25 cellular contexts compared by ENCODE assay signal in the genomic region with DNA sequence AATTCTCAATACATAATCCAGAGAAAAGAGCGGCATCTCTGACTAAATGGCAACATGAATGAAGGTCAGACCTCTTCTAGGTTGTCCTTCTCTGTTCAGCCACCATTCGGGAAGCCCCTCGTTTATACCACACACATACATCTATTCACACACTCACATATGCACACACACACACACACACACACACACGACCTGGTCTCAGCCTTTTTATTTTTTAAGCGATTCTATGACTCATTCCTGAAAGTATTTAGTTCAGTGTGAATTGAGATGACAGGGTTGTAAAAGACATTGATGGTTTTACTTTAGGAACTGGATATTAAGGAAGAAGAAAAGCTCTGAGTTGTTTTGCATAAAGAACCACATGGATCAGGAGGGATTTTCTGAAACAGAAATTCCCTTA.
DNase-seq lines count a peak whose midpoint lies in the region; ATAC-seq, FAIRE-seq and TF ChIP-seq lines count a peak whose summit lies in the region.
"Had no signal": no experiment of that assay in that cellular context is flagged by ENCODE, and none has a peak within 500 bp of the region (broad histone marks: within the 10 kb centered on the region; RNA-seq: fewer than 3 reads in every experiment).

No MANE protein-coding gene starts in this region.

- H3K4me2 ChIP-seq in PC-3 (ENCODE audit: low read length) (0 out of 2 replicates have a peak overlapping the region, but pooled peaks have one; percentile 4), fibroblast of lung (ENCODE audit: extremely low read depth, insufficient read depth, low read length) (no peak overlapping the region)

- H3K79me2 ChIP-seq in PC-3 (ENCODE audit: low read length) (no peaks in the 10 kb centered on the region), fibroblast of lung (ENCODE audit: control insufficient read depth, insufficient read depth, low read length) (no peaks in the 10 kb centered on the region)

- no TSS peak for BruUV-seq in PC-3 (replicated peaks; lab: Mats Ljungman, UMichigan)

- H2AFZ ChIP-seq in PC-3 (ENCODE audit: low read length) (no peak overlapping the region), fibroblast of lung (ENCODE audit: low read length) (no peak overlapping the region)

- H3F3A ChIP-seq in PC-3 (ENCODE audit: low read length, unreplicated experiment) = no peaks in the 10 kb centered on the region

- POLR2A ChIA-PET in PC-3 (lab: Charles Lee; ENCODE audit: unreplicated experiment) = interaction anchor here (0.6 to 0.7 kb wide), 3 partner anchors 83 to 1164 kb away, joined by 3 to 4 read pairs (median 4); no protein-coding TSS in a partner anchor

- intact Hi-C loops in PC-3 (cut with micrococcal nuclease) = no loop called here

- H3K9me2 ChIP-seq in PC-3 (replicated peaks; ENCODE audit: low read length) = 0 out of 2 replicates have a peak, but pooled peaks cover 3% of the 10 kb centered on the region

- H3K27me3 ChIP-seq in PC-3 (ENCODE audit: low read length) (no peaks in the 10 kb centered on the region), fibroblast of lung (ENCODE audit: control insufficient read depth, insufficient read depth, low read length) (no peaks in the 10 kb centered on the region)
- H3K27me3 ChIP-seq: uterus had no signal

- H3K9ac ChIP-seq in PC-3 (ENCODE audit: low read length) (no peak overlapping the region), fibroblast of lung (ENCODE audit: insufficient read depth, low read length) (no peak overlapping the region)

- no peaks in the 10 kb centered on the region for H3K36me3 ChIP-seq in PC-3 (ENCODE audit: low read depth, low read length)
- no peaks in the 10 kb centered on the region for H3K36me3 ChIP-seq in fibroblast of lung (ENCODE audit: control insufficient read depth, insufficient read depth, low read length)
- H3K36me3 ChIP-seq: uterus had no signal

- H3K27ac ChIP-seq in PC-3 (ENCODE audit: low read length) = no peak overlapping the region
- no peak overlapping the region for H3K27ac ChIP-seq in fibroblast of lung (ENCODE audit: insufficient read depth, low read length)
- H3K27ac ChIP-seq: uterus had no signal

- no peaks in the 10 kb centered on the region for H3K9me3 ChIP-seq in PC-3 (ENCODE audit: low read length)
- no peaks in the 10 kb centered on the region for H3K9me3 ChIP-seq in fibroblast of lung (ENCODE audit: control insufficient read depth, insufficient read depth, low read depth, low read length)
- H3K9me3 ChIP-seq: uterus had no signal

- H3K4me3 ChIP-seq in PC-3 (ENCODE audit: low read length) (no peak overlapping the region), fibroblast of lung (replicated peaks in 1 of 4; ENCODE audit: control extremely low read depth in 1 of 4, insufficient read depth in 1 of 4, low read depth in 3 of 4, low read length in 4 of 4) (no peak overlapping the region)
- H3K4me3 ChIP-seq: uterus had no signal

- FAIRE-seq in D721Med (lab: Jason Lieb, UNC) = no peak
- FAIRE-seq: endometrium had no signal

- H3K4me1 ChIP-seq in PC-3 (ENCODE audit: insufficient read depth, low read length) = 0 out of 2 replicates have a peak, but pooled peaks cover 8% of the 10 kb centered on the region
- H3K4me1 ChIP-seq in fibroblast of lung (ENCODE audit: control insufficient read depth, extremely low read depth, insufficient read depth, low read length) = no peaks in the 10 kb centered on the region
- H3K4me1 ChIP-seq: uterus had no signal

- peak; percentile 73 for ATAC-seq in PC-3
- ATAC-seq in HG02970 (IDR thresholded peaks at IDR 0.05; ENCODE audit: low FRiP score, unreplicated experiment) = no peak
- ATAC-seq: left colon; stimulated activated effector memory CD8-positive, alpha-beta T cell treated with anti-CD3 and anti-CD28 coated beads, Interleukin-12 subunit alpha, Interleukin-12 subunit beta, amount 100 ng/mL, for 72 hours; WTC11 had no signal

- no peak for TF ChIP-seq CTCF in PC-3 (conservative IDR thresholded peaks at IDR 0.05; ENCODE audit: low read depth, low read length)
- TF ChIP-seq CTCF in fibroblast of lung (conservative IDR thresholded peaks at IDR 0.05 in 1 of 2, IDR thresholded peaks at IDR 0.05 in 1 of 2; ENCODE audit: low read depth in 1 of 2, low read length in 2 of 2) = no peak
- no peak for TF ChIP-seq CTCF in D721Med (IDR thresholded peaks at IDR 0.05; ENCODE audit: insufficient read depth, missing control alignments)

- DNase-seq in EH (ENCODE audit: low read depth) = peak; percentile 0
- DNase-seq in PC-3 = peak; percentile 62
- DNase-seq in fibroblast of lung (ENCODE audit: low read depth in 2 of 2) = peak; percentile 19 to 47
- peak; percentile 89 for DNase-seq in renal cortical epithelial cell (ENCODE audit: low read depth)
- no peak for DNase-seq in AML-193 (lab: John Stamatoyannopoulos, UW)
- DNase-seq in D721Med (ENCODE audit: insufficient read length, low spot score) = no peak
- DNase-seq: activated CD4-positive, alpha-beta T cell treated with anti-CD3 and anti-CD28 coated beads, Interleukin-2, amount 50 U/mL, for 1 hour; activated naive CD4-positive, alpha-beta T cell treated with anti-CD3 and anti-CD28 coated beads, Interleukin-2, amount 10 ng/mL, durations not matched to agents 7 days and 5 days; amniotic stem cell; central memory CD4-positive, alpha-beta T cell; dermis blood vessel endothelial cell; DMS153; GOT3; Karpas-422; left colon; NCI-H1092; NCI-H187; occipital lobe; stimulated activated CD4-positive, alpha-beta T cell treated with anti-CD3 and anti-CD28 coated beads, Interleukin-2, amount 100 ng/mL, for 48 hours; T-helper 9 cell; uterus had no signal

- H4K20me1 ChIP-seq in PC-3 (ENCODE audit: low read length) (no peaks in the 10 kb centered on the region), fibroblast of lung (ENCODE audit: control insufficient read depth, extremely low read depth, insufficient read depth, low read length) (no peaks in the 10 kb centered on the region)

- CTCF ChIA-PET in PC-3 (lab: Charles Lee) = no interaction called here

Comparison
In these comparisons a context has a peak if more than half of its experiments do, and no peak if none do; other contexts are left out.
1. DNase-seq: peak in EH (single experiment), PC-3 (single experiment), fibroblast of lung (2 of 2) and renal cortical epithelial cell (single experiment); none in AML-193 (0 of 2) and D721Med (single experiment).